ENCODE assay signal across 25 cellular contexts in the genomic region with DNA sequence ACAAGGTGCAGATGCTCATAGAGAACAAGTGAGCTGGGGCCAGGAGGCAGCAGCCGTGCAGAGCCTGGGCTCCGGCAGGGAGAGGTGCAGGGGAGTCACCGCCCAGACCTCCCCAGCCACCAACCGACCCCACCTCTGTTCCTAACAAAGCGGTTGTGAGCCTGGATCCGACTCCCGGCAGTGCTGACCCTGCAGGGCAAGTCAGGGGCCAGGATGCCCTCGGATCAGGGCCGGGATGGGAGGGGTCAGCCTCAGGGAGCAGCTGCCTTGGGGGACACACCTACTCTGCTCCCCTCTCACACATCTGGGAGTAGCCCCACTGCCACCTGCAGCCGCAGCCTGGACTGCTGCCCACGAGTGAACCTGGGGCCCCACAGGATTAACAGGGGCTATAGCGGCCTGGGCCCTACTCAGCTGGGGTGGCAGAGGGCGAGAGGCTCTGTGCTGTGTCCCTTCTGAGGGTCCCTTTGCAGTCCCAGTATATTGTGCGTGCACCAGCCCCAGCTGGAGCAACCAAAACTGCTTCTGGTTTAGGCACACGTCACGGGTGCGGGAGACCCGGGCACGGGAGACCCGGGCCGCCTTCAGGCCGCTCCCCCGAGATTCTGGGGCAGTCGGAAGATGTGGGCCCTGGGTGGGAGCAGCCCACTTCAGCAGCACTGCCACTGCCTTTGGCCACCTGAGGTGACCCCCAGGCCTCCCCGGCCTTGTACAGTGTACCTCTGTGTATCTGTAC.
"Had no signal": no experiment of that assay in that cellular context is flagged by ENCODE, and none has a peak within 500 bp of the region (broad histone marks: within the 10 kb centered on the region; RNA-seq: fewer than 3 reads in every experiment).

No MANE protein-coding gene starts in this region.

- H3K9me3 Mint-ChIP-seq: activated naive CD4-positive, alpha-beta T cell treated with anti-CD3 and anti-CD28 coated beads for 36 hours; activated naive CD8-positive, alpha-beta T cell treated with anti-CD3 and anti-CD28 coated beads for 36 hours; activated T-helper 1 cell treated with anti-CD3 and anti-CD28 coated beads, Interleukin-12 subunit alpha, Interleukin-12 subunit beta, Interleukin-2, Interleukin-4 antibody, amounts not matched to agents 30 ng/mL and 10 ng/mL and 1 ng/mL, durations not matched to agents 14 hours and 24 hours and 36 hours; natural killer cell; neural progenitor cell; T-cell; T-helper 2 cell treated with Interferon-gamma antibody and Interleukin-4, amounts not matched to agents 5 μg/mL and 100 μg/mL, for 36 hours; type B pancreatic cell had no signal

- H3K27ac Mint-ChIP-seq: activated naive CD4-positive, alpha-beta T cell treated with anti-CD3 and anti-CD28 coated beads for 36 hours; activated naive CD8-positive, alpha-beta T cell treated with anti-CD3 and anti-CD28 coated beads for 36 hours; activated T-helper 1 cell treated with anti-CD3 and anti-CD28 coated beads, Interleukin-12 subunit alpha, Interleukin-12 subunit beta, Interleukin-2, Interleukin-4 antibody, amounts not matched to agents 30 ng/mL and 10 ng/mL and 1 ng/mL, durations not matched to agents 14 hours and 24 hours and 36 hours; natural killer cell; T-cell; T-helper 2 cell treated with Interferon-gamma antibody and Interleukin-4, amounts not matched to agents 5 μg/mL and 100 μg/mL, for 36 hours had no signal

- H3K4me1 Mint-ChIP-seq: natural killer cell had no signal

- H3K9ac ChIP-seq: neural progenitor cell had no signal

- H3K27me3 Mint-ChIP-seq: activated naive CD8-positive, alpha-beta T cell treated with anti-CD3 and anti-CD28 coated beads for 36 hours; T-cell; type B pancreatic cell had no signal

- H2AFZ ChIP-seq: neural progenitor cell had no signal

- H3K9me3 ChIP-seq: gastroesophageal sphincter, thoracic aorta, vagina had no signal

- H3K4me2 ChIP-seq: neural progenitor cell had no signal

- H3K4me3 Mint-ChIP-seq: activated naive CD4-positive, alpha-beta T cell treated with anti-CD3 and anti-CD28 coated beads for 36 hours; activated naive CD8-positive, alpha-beta T cell treated with anti-CD3 and anti-CD28 coated beads for 36 hours; activated T-helper 1 cell treated with anti-CD3 and anti-CD28 coated beads, Interleukin-12 subunit alpha, Interleukin-12 subunit beta, Interleukin-2, Interleukin-4 antibody, amounts not matched to agents 30 ng/mL and 10 ng/mL and 1 ng/mL, durations not matched to agents 14 hours and 24 hours and 36 hours; natural killer cell; neural progenitor cell; T-cell; T-helper 2 cell treated with Interferon-gamma antibody and Interleukin-4, amounts not matched to agents 5 μg/mL and 100 μg/mL, for 36 hours; type B pancreatic cell had no signal

- H3K27ac ChIP-seq: brain microvascular endothelial cell, neural progenitor cell, thoracic aorta, vagina had no signal

- DNase-seq: activated CD4-positive, alpha-beta T cell treated with anti-CD3 and anti-CD28 coated beads for 4 hours; activated CD4-positive, alpha-beta T cell treated with anti-CD3 and anti-CD28 coated beads, Interleukin-2, amount 50 U/mL, for 4 hours; activated CD4-positive, CD25-positive, alpha-beta regulatory T cell; activated effector memory CD4-positive, alpha-beta T cell treated with anti-CD3 and anti-CD28 coated beads, Interleukin-2, amount 50 U/mL, for 16 hours; activated naive CD4-positive, alpha-beta T cell treated with anti-CD3 and anti-CD28 coated beads for 36 hours; activated naive CD8-positive, alpha-beta T cell treated with anti-CD3 and anti-CD28 coated beads for 36 hours; activated T-cell treated with anti-CD3 and anti-CD28 coated beads for 4 hours; brain microvascular endothelial cell; cortex of kidney; head of caudate nucleus; hippocampal formation; kidney; left colon; natural killer cell; stimulated activated CD4-positive, alpha-beta T cell treated with anti-CD3 and anti-CD28 coated beads, Interleukin-12 subunit alpha, Interleukin-12 subunit beta, amount 100 ng/mL, for 4 hours; stimulated activated CD4-positive, alpha-beta T cell treated with anti-CD3 and anti-CD28 coated beads, Interleukin-4, amount 100 ng/mL, for 1 hour; stimulated activated naive CD8-positive, alpha-beta T cell treated with anti-CD3 and anti-CD28 coated beads, Interleukin-15, Interleukin-2, amounts not matched to agents 100 U/mL and 50 U/mL, for 24 hours; T-cell had no signal

- H3K36me3 ChIP-seq: neural progenitor cell had no signal

- H3K27me3 ChIP-seq: brain microvascular endothelial cell, gastroesophageal sphincter, neural progenitor cell, vagina had no signal

- H3K36me3 Mint-ChIP-seq: natural killer cell, type B pancreatic cell had no signal

- H3K4me3 ChIP-seq: gastroesophageal sphincter, neural progenitor cell, thoracic aorta, vagina had no signal
